In genomic region chr7:45230611-45231165, GRCh38 we compare ENCODE assay signal across 21 cellular contexts.
A peak's percentile ranks its signal among the peaks of the same experiment; 100 is the strongest.
DNase-seq lines count a peak whose midpoint lies in the region; ATAC-seq, FAIRE-seq and TF ChIP-seq lines count a peak whose summit lies in the region.
"Had no signal": no experiment of that assay in that cellular context is flagged by ENCODE, and none has a peak within 500 bp of the region (broad histone marks: within the 10 kb centered on the region; RNA-seq: fewer than 3 reads in every experiment).

No MANE protein-coding gene starts in this region.

- no peaks in the 10 kb centered on the region for H3K27me3 ChIP-seq in GM23338 (ENCODE audit: insufficient read depth)
- no peaks in the 10 kb centered on the region for H3K27me3 ChIP-seq in lung (ENCODE audit: control insufficient read depth, insufficient read depth)
- no peaks in the 10 kb centered on the region for H3K27me3 ChIP-seq in upper lobe of left lung
- peaks cover 2 to 42% of the 10 kb centered on the region in 2 experiments; a peak in 3 of 5 replicates for H3K27me3 ChIP-seq in HepG2 (ENCODE audit: control insufficient read depth in 1 of 2, insufficient read depth in 2 of 2, low read length in 2 of 2)
- H3K27me3 ChIP-seq: BE2C had no signal

- H3K9me3 Mint-ChIP-seq in GM23338, result no peaks in the 10 kb centered on the region
- H3K9me3 Mint-ChIP-seq: CD8-positive, alpha-beta memory T cell had no signal

- no peak for ATAC-seq in GM23338
- ATAC-seq in lung (ENCODE audit: insufficient read depth, low FRiP score), result no peak
- ATAC-seq in upper lobe of left lung (ENCODE audit: low FRiP score in 2 of 2), result no peak
- no peak for ATAC-seq in HepG2
- ATAC-seq: K562 had no signal

- TF ChIP-seq POLR2A in upper lobe of left lung (IDR thresholded peaks at IDR 0.05), result no peak
- no peak for TF ChIP-seq POLR2A in HepG2 (IDR thresholded peaks at IDR 0.05; ENCODE audit: insufficient read depth in 1 of 2, low read depth in 2 of 2, low read length in 2 of 2)

- DNase-seq in GM23338 (ENCODE audit: low spot score) (no peak), lung (ENCODE audit: low spot score) (peak; percentile 20), upper lobe of left lung (no peak), NCI-H2171 treated with DMSO at 0.1 percent for 48 hours (lab: John Stamatoyannopoulos, UW) (no peak), HepG2 (ENCODE audit: low spot score) (no peak)
- no peak for DNase-seq in stimulated activated CD4-positive, alpha-beta T cell treated with anti-CD3 and anti-CD28 coated beads, Interleukin-2, amount 100 ng/mL, for 48 hours
- DNase-seq: ACHN; BE2C; C1 segment of cervical spinal cord; CD4-positive, CD25-positive, alpha-beta regulatory T cell; CD8-positive, alpha-beta memory T cell; COR-L47; DMS 273 treated with DMSO at 0.1 percent for 48 hours; GOT3; H7 had no signal

- no peak overlapping the region for H3K27ac ChIP-seq in GM23338 (ENCODE audit: low read depth)
- no peak overlapping the region for H3K27ac ChIP-seq in HEK293 (ENCODE audit: extremely low read depth, low read depth, low read length)
- H3K27ac ChIP-seq in lung (ENCODE audit: low read depth in 1 of 2, low read length in 1 of 2), result peak overlapping the region in 1 of 2 donors; percentile 20
- peak overlapping the region in 3 of 4 donors; percentile 7 to 73 (median 67) for H3K27ac ChIP-seq in upper lobe of left lung
- no peak overlapping the region for H3K27ac ChIP-seq in HepG2 (ENCODE audit: extremely low read length, insufficient read depth, low read length)

- H3K4me3 Mint-ChIP-seq in GM23338, result no peak overlapping the region
- H3K4me3 Mint-ChIP-seq: CD8-positive, alpha-beta memory T cell had no signal

- no peak overlapping the region for H2AFZ ChIP-seq in GM23338
- H2AFZ ChIP-seq in HepG2 (ENCODE audit: low read length), result no peak overlapping the region

- no peak overlapping the region for H3K27ac Mint-ChIP-seq in GM23338
- H3K27ac Mint-ChIP-seq: CD4-positive, CD25-positive, alpha-beta regulatory T cell; CD8-positive, alpha-beta memory T cell had no signal

- no peak for FAIRE-seq in HepG2 (lab: Jason Lieb, UNC)
- FAIRE-seq: A204.1, G401.6, GM12892, GM18507, K562 had no signal

- H3K4me3 ChIP-seq in GM23338 (no peak overlapping the region), HEK293 (ENCODE audit: low read depth, low read length) (no peak overlapping the region), lung (no peak overlapping the region), upper lobe of left lung (no peak overlapping the region), HepG2 (replicated peaks in 1 of 3; ENCODE audit: insufficient read depth in 1 of 3, low read depth in 2 of 3, low read length in 3 of 3) (no peak overlapping the region)
- H3K4me3 ChIP-seq: K562 had no signal

- H3K9me3 ChIP-seq in HEK293 (ENCODE audit: control insufficient read depth, insufficient read depth, low read depth, low read length), result no peaks in the 10 kb centered on the region
- H3K9me3 ChIP-seq in lung (ENCODE audit: control insufficient read depth in 2 of 2, insufficient read depth in 1 of 2, low read length in 1 of 2), result no peaks in the 10 kb centered on the region
- H3K9me3 ChIP-seq in upper lobe of left lung, result no peaks in the 10 kb centered on the region
- no peaks in the 10 kb centered on the region for H3K9me3 ChIP-seq in HepG2 (ENCODE audit: low read length)
- H3K9me3 ChIP-seq: BE2C had no signal

- 0 out of 3 replicates have a peak, but pooled peaks cover 2% of the 10 kb centered on the region for H3K4me1 Mint-ChIP-seq in GM23338

- H3K36me3 ChIP-seq in GM23338 (ENCODE audit: insufficient read depth) (no peaks in the 10 kb centered on the region), HEK293 (ENCODE audit: control insufficient read depth in 2 of 2, insufficient read depth in 1 of 2, low read length in 2 of 2) (no peaks in the 10 kb centered on the region), lung (ENCODE audit: control insufficient read depth in 2 of 2, insufficient read depth in 2 of 2, low read length in 2 of 2) (no peaks in the 10 kb centered on the region), upper lobe of left lung (no peaks in the 10 kb centered on the region), HepG2 (replicated peaks in 1 of 2; ENCODE audit: control insufficient read depth in 1 of 2, insufficient read depth in 2 of 2, low read length in 2 of 2) (no peaks in the 10 kb centered on the region)
- H3K36me3 ChIP-seq: BE2C had no signal

- no peak for TF ChIP-seq RAD21 in HepG2 (CRISPR knock-in tag; IDR thresholded peaks at IDR 0.05)

- H3K79me2 ChIP-seq in GM23338 (replicated peaks; ENCODE audit: insufficient read depth), result no peaks in the 10 kb centered on the region
- no peaks in the 10 kb centered on the region for H3K79me2 ChIP-seq in HepG2 (ENCODE audit: insufficient read depth, low read length)

- 72 to 73% methylated on average over 4 of the region's 4 CpGs for whole genome bisulfite sequencing in lung, 2 donors
- WGBS in upper lobe of left lung, 2 donors, result 75 to 83% methylated on average over 4 of the region's 4 CpGs
- 4% methylated on average over 3 of the region's 4 CpGs for WGBS in HepG2 (ENCODE audit: low lambda C conversion rate)

- TF ChIP-seq CTCF in GM23338 (conservative IDR thresholded peaks at IDR 0.05; ENCODE audit: low read depth in 2 of 2) (no peak), HEK293 (tag by site-specific recombination; IDR thresholded peaks at IDR 0.05) (no peak), lung (IDR thresholded peaks at IDR 0.05; ENCODE audit: control extremely low read depth, extremely low read depth) (no peak), upper lobe of left lung (IDR thresholded peaks at IDR 0.05) (no peak), HepG2 (CRISPR knock-in tag; IDR thresholded peaks at IDR 0.05) (no peak)

- CTCF ChIA-PET in HEK293 (lab: Yijun Ruan, JAX) (interaction anchor here (0.9 kb wide), 2 partner anchors 10 to 13 kb away, joined by 3 read pairs; no protein-coding TSS in a partner anchor), HepG2 (lab: Yijun Ruan, JAX; ENCODE audit: low intra/inter-chr PET ratio, low total read pairs) (no interaction called here)

- no peak for TF ChIP-seq EP300 in upper lobe of left lung (IDR thresholded peaks at IDR 0.05)
- no peak for TF ChIP-seq EP300 in HepG2 (IDR thresholded peaks at IDR 0.05; ENCODE audit: low read depth in 2 of 2, low read length in 2 of 2)
- TF ChIP-seq EP300 in HepG2 (CRISPR knock-in tag; IDR thresholded peaks at IDR 0.05; ENCODE audit: borderline replicate concordance), result no peak

- POLR2A ChIA-PET in HEK293 (lab: Yijun Ruan, JAX), result no interaction called here
- POLR2A ChIA-PET in HepG2 (lab: Yijun Ruan, JAX), result no interaction called here

- peaks cover 4% of the 10 kb centered on the region for H3K27me3 Mint-ChIP-seq in GM23338 (ENCODE audit: insufficient read depth, low read depth, poor library complexity)

- H4K20me1 ChIP-seq in GM23338 (replicated peaks; ENCODE audit: insufficient read depth) (no peaks in the 10 kb centered on the region), HepG2 (ENCODE audit: insufficient read depth, low read length) (no peaks in the 10 kb centered on the region)

- intact Hi-C loops in HepG2 (cut with micrococcal nuclease; ENCODE audit: unreplicated experiment), result no loop called here

- no peaks in the 10 kb centered on the region for H3K4me1 ChIP-seq in GM23338 (ENCODE audit: insufficient read depth)
- H3K4me1 ChIP-seq in HEK293 (ENCODE audit: control insufficient read depth, insufficient read depth, low read length), result no peaks in the 10 kb centered on the region
- H3K4me1 ChIP-seq in lung (ENCODE audit: control insufficient read depth in 2 of 2, insufficient read depth in 2 of 2, low read length in 2 of 2), result peaks cover 0 to 20% of the 10 kb centered on the region in 2 donors
- peaks cover 15 to 16% (median 16%) of the 10 kb centered on the region in 4 donors for H3K4me1 ChIP-seq in upper lobe of left lung
- H3K4me1 ChIP-seq in HepG2 (ENCODE audit: insufficient read depth, low read length), result no peaks in the 10 kb centered on the region
- H3K4me1 ChIP-seq: BE2C had no signal

- no TSS peak for BruUV-seq in HepG2 (replicated peaks; lab: Mats Ljungman, UMichigan)

- no peaks in the 10 kb centered on the region for H3F3A ChIP-seq in GM23338 (replicated peaks; ENCODE audit: low read depth)

- no peak overlapping the region for H3K9ac ChIP-seq in HepG2 (ENCODE audit: insufficient read depth, low read depth, low read length)

- in situ Hi-C loops in HepG2 (cut with HindIII; ENCODE audit: extremely low pct_ligation_motif_present, low pct_unique_long_range_greater_than_20kb), result no loop called here

- no peaks in the 10 kb centered on the region for H3K36me3 Mint-ChIP-seq in GM23338 (ENCODE audit: low read depth)
- H3K36me3 Mint-ChIP-seq: CD4-positive, CD25-positive, alpha-beta regulatory T cell; CD8-positive, alpha-beta memory T cell had no signal

- H3K9me2 ChIP-seq in GM23338 (ENCODE audit: insufficient read depth), result no peaks in the 10 kb centered on the region

- H3K4me2 ChIP-seq in GM23338 (no peak overlapping the region), HepG2 (ENCODE audit: low read depth, low read length) (no peak overlapping the region)

TF ChIP-seq in HepG2, 621 proteins besides CTCF, POLR2A, EP300 and RAD21 (continues in another document):
- TF ChIP-seq REXO4 (CRISPR knock-in tag; IDR thresholded peaks at IDR 0.05; ENCODE audit: borderline replicate concordance), result no peak

Comparison
In these comparisons a context has a peak if more than half of its experiments do, and no peak if none do; other contexts are left out.
1. H3K27ac ChIP-seq: peak in upper lobe of left lung (3 of 4); none in GM23338 (single experiment), HEK293 (single experiment) and HepG2 (single experiment).